Comparison of ENCODE assay signal across 9 cellular contexts in genomic region chr15:64912379-64912778, GRCh38. TPM values are rescaled to one million over a fixed set of nuclear protein-coding genes. Genes with fewer than 3 reads are reported as not detected.
DNase-seq lines count a peak whose midpoint lies in the region; ATAC-seq and TF ChIP-seq lines count a peak whose summit lies in the region.
"Had no signal": no experiment of that assay in that cellular context is flagged by ENCODE, and none has a peak within 500 bp of the region (broad histone marks: within the 10 kb centered on the region; RNA-seq: fewer than 3 reads in every experiment).

No MANE protein-coding gene starts in this region.

- no peaks in the 10 kb centered on the region for H3K36me3 ChIP-seq in upper lobe of left lung
- no peaks in the 10 kb centered on the region for H3K36me3 ChIP-seq in thyroid gland

- H3K4me3 ChIP-seq in upper lobe of left lung = peak overlapping the region in 3 of 4 donors; percentile 49 to 59 (median 58)
- H3K4me3 ChIP-seq in thyroid gland (replicated peaks in 1 of 3) = peak overlapping the region in 1 of 3 donors; percentile 53

- H3K36me3 Mint-ChIP-seq in activated T-cell treated with anti-CD3 and anti-CD28 coated beads, Interleukin-2, amount 50 U/mL, for 24 hours (ENCODE audit: low read depth) = no peaks in the 10 kb centered on the region
- no peaks in the 10 kb centered on the region for H3K36me3 Mint-ChIP-seq in activated T-cell treated with anti-CD3 and anti-CD28 coated beads, Interleukin-2, amount 50 U/mL, for 72 hours (ENCODE audit: insufficient read depth in 2 of 2)
- H3K36me3 Mint-ChIP-seq in MCF 10A (ENCODE audit: insufficient read depth, unreplicated experiment) = no peaks in the 10 kb centered on the region
- peaks cover 4% of the 10 kb centered on the region for H3K36me3 Mint-ChIP-seq in memory B cell
- peaks cover 0 to 3% of the 10 kb centered on the region in 2 donors for H3K36me3 Mint-ChIP-seq in stimulated activated naive B cell treated with anti-CD40 and anti-IgM and Interleukin-4, amounts not matched to agents 10 μg/mL and 1 μg/mL and 100 μg/mL, for 72 hours

- POLR2A ChIA-PET in MCF 10A (lab: Yijun Ruan, JAX) = interaction anchor here (1.0 kb wide), 1 partner anchor 16 kb away, joined by 3 read pairs; no protein-coding TSS in a partner anchor

- H3K27me3 Mint-ChIP-seq in activated T-cell treated with anti-CD3 and anti-CD28 coated beads, Interleukin-2, amount 50 U/mL, for 24 hours = peaks cover 31% of the 10 kb centered on the region
- peaks cover 11% of the 10 kb centered on the region for H3K27me3 Mint-ChIP-seq in activated T-cell treated with anti-CD3 and anti-CD28 coated beads, Interleukin-2, amount 50 U/mL, for 72 hours (ENCODE audit: low read depth)
- H3K27me3 Mint-ChIP-seq in MCF 10A (ENCODE audit: insufficient read depth, unreplicated experiment) (no peaks in the 10 kb centered on the region), memory B cell (peaks cover 6% of the 10 kb centered on the region)
- peaks cover 17 to 22% of the 10 kb centered on the region in 2 donors for H3K27me3 Mint-ChIP-seq in stimulated activated naive B cell treated with anti-CD40 and anti-IgM and Interleukin-4, amounts not matched to agents 10 μg/mL and 1 μg/mL and 100 μg/mL, for 72 hours

- CTCF ChIA-PET in MCF 10A (lab: Yijun Ruan, JAX) = interaction anchor here (0.6 to 1.7 kb wide), 2 partner anchors 9 to 11 kb away, joined by 3 read pairs; no protein-coding TSS in a partner anchor

- no peak overlapping the region for H3K27ac Mint-ChIP-seq in activated T-cell treated with anti-CD3 and anti-CD28 coated beads, Interleukin-2, amount 50 U/mL, for 24 hours
- H3K27ac Mint-ChIP-seq in activated T-cell treated with anti-CD3 and anti-CD28 coated beads, Interleukin-2, amount 50 U/mL, for 72 hours = no peak overlapping the region
- H3K27ac Mint-ChIP-seq in MCF 10A (ENCODE audit: low read depth, unreplicated experiment) (no peak overlapping the region), memory B cell (no peak overlapping the region)
- H3K27ac Mint-ChIP-seq in stimulated activated naive B cell treated with anti-CD40 and anti-IgM and Interleukin-4, amounts not matched to agents 10 μg/mL and 1 μg/mL and 100 μg/mL, for 72 hours = no peak overlapping the region

- no TSS peak for BruUV-seq in MCF 10A (replicated peaks; lab: Mats Ljungman, UMichigan)

- no peak for TF ChIP-seq CTCF in MCF 10A (IDR thresholded peaks at IDR 0.05; ENCODE audit: unreplicated experiment)
- TF ChIP-seq CTCF in upper lobe of left lung (IDR thresholded peaks at IDR 0.05) = no peak
- TF ChIP-seq CTCF in thyroid gland (IDR thresholded peaks at IDR 0.05) = no peak

- no peak for ATAC-seq in activated T-cell treated with anti-CD3 and anti-CD28 coated beads, Interleukin-2, amount 50 U/mL, for 72 hours (replicated peaks in 1 of 2)
- ATAC-seq in memory B cell (ENCODE audit: low read depth) = no peak
- ATAC-seq in upper lobe of left lung (ENCODE audit: low FRiP score in 2 of 2) = no peak
- ATAC-seq in stimulated activated naive B cell treated with anti-CD40 and anti-IgM and Interleukin-4, amounts not matched to agents 10 μg/mL and 1 μg/mL and 100 μg/mL, for 72 hours (replicated peaks) = no peak

- H3K27me3 ChIP-seq in upper lobe of left lung = no peaks in the 10 kb centered on the region
- no peaks in the 10 kb centered on the region for H3K27me3 ChIP-seq in thyroid gland

- 93 to 94% methylated on average over 6 to 12 of the region's 12 CpGs for WGBS in upper lobe of left lung, 2 donors
- 75 to 88% methylated on average over 5 to 11 of the region's 12 CpGs for WGBS in thyroid gland, 2 donors

- H3K4me1 ChIP-seq in upper lobe of left lung = peaks cover 7 to 17% (median 12%) of the 10 kb centered on the region in 4 donors
- H3K4me1 ChIP-seq in thyroid gland = peaks cover 0 to 7% of the 10 kb centered on the region in 2 donors

- H3K27ac ChIP-seq in upper lobe of left lung (no peak overlapping the region), thyroid gland (no peak overlapping the region)
- H3K27ac ChIP-seq: epithelial cell of prostate had no signal

- TF ChIP-seq EP300 in upper lobe of left lung (IDR thresholded peaks at IDR 0.05) = no peak

- no peaks in the 10 kb centered on the region for H3K9me3 Mint-ChIP-seq in activated T-cell treated with anti-CD3 and anti-CD28 coated beads, Interleukin-2, amount 50 U/mL, for 24 hours
- H3K9me3 Mint-ChIP-seq in activated T-cell treated with anti-CD3 and anti-CD28 coated beads, Interleukin-2, amount 50 U/mL, for 72 hours = no peaks in the 10 kb centered on the region
- H3K9me3 Mint-ChIP-seq in MCF 10A (ENCODE audit: unreplicated experiment) (no peaks in the 10 kb centered on the region), memory B cell (no peaks in the 10 kb centered on the region)
- no peaks in the 10 kb centered on the region for H3K9me3 Mint-ChIP-seq in stimulated activated naive B cell treated with anti-CD40 and anti-IgM and Interleukin-4, amounts not matched to agents 10 μg/mL and 1 μg/mL and 100 μg/mL, for 72 hours

- intact Hi-C loops in MCF 10A (cut with micrococcal nuclease) = no loop called here
- intact Hi-C loops in thyroid gland (cut with DNase I) = no loop called here
- intact Hi-C loops in head of caudate nucleus (cut with DNase I) = no loop called here

- H3K4me3 Mint-ChIP-seq in activated T-cell treated with anti-CD3 and anti-CD28 coated beads, Interleukin-2, amount 50 U/mL, for 24 hours = peak overlapping the region; percentile 44
- H3K4me3 Mint-ChIP-seq in activated T-cell treated with anti-CD3 and anti-CD28 coated beads, Interleukin-2, amount 50 U/mL, for 72 hours = peak overlapping the region in 1 of 2 donors; percentile 12
- H3K4me3 Mint-ChIP-seq in MCF 10A (ENCODE audit: unreplicated experiment) = peak overlapping the region; percentile 70
- peak overlapping the region; percentile 39 for H3K4me3 Mint-ChIP-seq in memory B cell
- peak overlapping the region in 1 of 2 donors; percentile 84 for H3K4me3 Mint-ChIP-seq in stimulated activated naive B cell treated with anti-CD40 and anti-IgM and Interleukin-4, amounts not matched to agents 10 μg/mL and 1 μg/mL and 100 μg/mL, for 72 hours

- TF ChIP-seq POLR2A in upper lobe of left lung (IDR thresholded peaks at IDR 0.05) (no peak), thyroid gland (IDR thresholded peaks at IDR 0.05) (no peak)

- H3K9me3 ChIP-seq in upper lobe of left lung = no peaks in the 10 kb centered on the region
- no peaks in the 10 kb centered on the region for H3K9me3 ChIP-seq in thyroid gland

- H3K4me1 Mint-ChIP-seq in activated T-cell treated with anti-CD3 and anti-CD28 coated beads, Interleukin-2, amount 50 U/mL, for 24 hours (ENCODE audit: low read depth) = peaks cover 7% of the 10 kb centered on the region
- H3K4me1 Mint-ChIP-seq in activated T-cell treated with anti-CD3 and anti-CD28 coated beads, Interleukin-2, amount 50 U/mL, for 72 hours (ENCODE audit: low read depth) = peaks cover 9% of the 10 kb centered on the region
- no peaks in the 10 kb centered on the region for H3K4me1 Mint-ChIP-seq in MCF 10A (ENCODE audit: insufficient read depth, unreplicated experiment)
- H3K4me1 Mint-ChIP-seq in memory B cell = peaks cover 6% of the 10 kb centered on the region
- peaks cover 7 to 18% of the 10 kb centered on the region in 2 donors for H3K4me1 Mint-ChIP-seq in stimulated activated naive B cell treated with anti-CD40 and anti-IgM and Interleukin-4, amounts not matched to agents 10 μg/mL and 1 μg/mL and 100 μg/mL, for 72 hours

- DNase-seq in activated T-cell treated with anti-CD3 and anti-CD28 coated beads, Interleukin-2, amount 50 U/mL, for 24 hours = no peak
- DNase-seq in activated T-cell treated with anti-CD3 and anti-CD28 coated beads, Interleukin-2, amount 50 U/mL, for 72 hours = no peak
- DNase-seq in MCF 10A (ENCODE audit: unreplicated experiment) = no peak
- DNase-seq in memory B cell (ENCODE audit: low spot score in 2 of 2) = no peak
- no peak for DNase-seq in upper lobe of left lung
- DNase-seq in stimulated activated naive B cell treated with anti-CD40 and anti-IgM and Interleukin-4, amounts not matched to agents 10 μg/mL and 1 μg/mL and 100 μg/mL, for 72 hours = no peak
- no peak for DNase-seq in thyroid gland
- DNase-seq in head of caudate nucleus = no peak

RNA-seq across cellular contexts. Expression of gene ANKDD1A, which starts 0.7 kb away (rescaled TPM):
- total RNA-seq in activated T-cell treated with anti-CD3 and anti-CD28 coated beads, Interleukin-2, amount 50 U/mL, for 72 hours = 1 to 10 TPM; 7.2 to 8.4 TPM
- total RNA-seq in MCF 10A (2022) (0.16 and 0.66 TPM in 2 replicates), upper lobe of left lung (10 to 100 TPM in 2 of 6 donors, 1 to 10 TPM in 4; 4.8 to 13.1 (median 6.2) TPM), thyroid gland (10 to 100 TPM in 1 of 4 donors, 1 to 10 TPM in 3; 5.1 to 11.9 (median 6.3) TPM)
